17 cellular contexts compared by ENCODE assay signal in the genomic region with DNA sequence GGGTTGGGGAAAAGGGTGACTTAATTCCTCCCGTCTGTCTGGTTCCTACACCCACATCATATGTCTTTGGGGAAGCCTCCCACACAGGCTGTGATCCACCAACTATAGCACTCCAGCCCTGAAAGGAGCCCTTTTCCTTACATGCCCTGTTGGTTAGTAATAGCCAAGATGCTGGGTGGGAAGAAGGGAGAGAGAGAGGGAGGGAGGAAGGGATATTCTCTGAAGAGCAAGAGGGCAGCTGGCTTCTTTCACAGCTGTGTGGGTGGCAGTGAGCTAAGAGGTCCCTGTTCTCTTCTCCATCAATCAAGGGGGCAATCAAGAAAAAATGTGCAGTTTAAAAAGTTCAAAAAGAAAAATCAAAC. TPM values are rescaled to one million over a fixed set of nuclear protein-coding genes. Genes with fewer than 3 reads are reported as not detected.
DNase-seq lines count a peak whose midpoint lies in the region; TF ChIP-seq lines count a peak whose summit lies in the region.
"Had no signal": no experiment of that assay in that cellular context is flagged by ENCODE, and none has a peak within 500 bp of the region (broad histone marks: within the 10 kb centered on the region; RNA-seq: fewer than 3 reads in every experiment).

No MANE protein-coding gene starts in this region.

- peaks cover 6 to 11% of the 10 kb centered on the region in 2 donors for H3K36me3 Mint-ChIP-seq in CD14-positive monocyte
- peaks cover 4% of the 10 kb centered on the region for H3K36me3 Mint-ChIP-seq in activated CD4-positive, alpha-beta memory T cell treated with anti-CD3 and anti-CD28 coated beads, Interleukin-2, amount 10 ng/mL, durations not matched to agents 7 days and 5 days (ENCODE audit: low read depth)
- H3K36me3 Mint-ChIP-seq: CD8-positive, alpha-beta T cell had no signal

- H3K36me3 ChIP-seq in prostate gland, result no peaks in the 10 kb centered on the region
- H3K36me3 ChIP-seq: WERI-Rb-1 had no signal

- H3K4me3 ChIP-seq in fibroblast of the aortic adventitia (ENCODE audit: low read depth, low read length) (no peak overlapping the region), prostate gland (no peak overlapping the region)
- H3K4me3 ChIP-seq: GM23338 had no signal

- no peaks in the 10 kb centered on the region for H3K9me3 ChIP-seq in prostate gland

- peak overlapping the region; percentile 42 to 52 for H3K4me3 Mint-ChIP-seq in CD14-positive monocyte
- no peak overlapping the region for H3K4me3 Mint-ChIP-seq in activated CD4-positive, alpha-beta memory T cell treated with anti-CD3 and anti-CD28 coated beads, Interleukin-2, amount 10 ng/mL, durations not matched to agents 7 days and 5 days
- H3K4me3 Mint-ChIP-seq: activated T-cell treated with anti-CD3 and anti-CD28 coated beads, Interleukin-2, amount 50 U/mL, for 4 hours; CD8-positive, alpha-beta T cell; GM23338; naive thymus-derived CD4-positive, alpha-beta T cell had no signal

- H3K27ac Mint-ChIP-seq in CD14-positive monocyte, result peak overlapping the region; percentile 81 to 93 (median 88)
- H3K27ac Mint-ChIP-seq in activated CD4-positive, alpha-beta memory T cell treated with anti-CD3 and anti-CD28 coated beads, Interleukin-2, amount 10 ng/mL, durations not matched to agents 7 days and 5 days, result no peak overlapping the region
- H3K27ac Mint-ChIP-seq: CD8-positive, alpha-beta T cell; GM23338 had no signal

- CTCF ChIA-PET in activated CD4-positive, alpha-beta memory T cell treated with anti-CD3 and anti-CD28 coated beads, Interleukin-2, amount 10 ng/mL, durations not matched to agents 7 days and 5 days (lab: Charles Lee), result interaction anchor here (1.2 kb wide), 2 partner anchors 80 to 98 kb away, joined by 3 to 4 read pairs; no protein-coding TSS in a partner anchor

- peaks cover 68% of the 10 kb centered on the region for H3K4me1 Mint-ChIP-seq in CD14-positive monocyte
- H3K4me1 Mint-ChIP-seq in activated CD4-positive, alpha-beta memory T cell treated with anti-CD3 and anti-CD28 coated beads, Interleukin-2, amount 10 ng/mL, durations not matched to agents 7 days and 5 days, result no peaks in the 10 kb centered on the region

- no peak for DNase-seq in CD14-positive monocyte (ENCODE audit: low spot score)
- DNase-seq in RPMI7951 (ENCODE audit: low read depth), result peak; percentile 51
- DNase-seq in fibroblast of the aortic adventitia (ENCODE audit: low read depth), result peak; percentile 65
- DNase-seq in prostate gland (ENCODE audit: low spot score), result no peak
- no peak for DNase-seq in activated CD4-positive, alpha-beta memory T cell treated with anti-CD3 and anti-CD28 coated beads, Interleukin-2, amount 10 ng/mL, durations not matched to agents 7 days and 5 days
- no peak for DNase-seq in caudate nucleus (lab: John Stamatoyannopoulos, UW)
- DNase-seq in HK-2 (ENCODE audit: unreplicated experiment), result no peak
- DNase-seq in activated effector memory CD4-positive, alpha-beta T cell treated with anti-CD3 and anti-CD28 coated beads, Interleukin-2, amount 50 U/mL, for 16 hours, result no peak
- DNase-seq: activated T-cell treated with anti-CD3 and anti-CD28 coated beads, Interleukin-2, amount 50 U/mL, for 4 hours; CD8-positive, alpha-beta T cell; naive thymus-derived CD4-positive, alpha-beta T cell; NCI-H1105; NCI-H524 treated with DMSO at 0.1 percent for 48 hours; Right ventricle myocardium superior; stimulated activated CD4-positive, alpha-beta T cell treated with anti-CD3 and anti-CD28 coated beads, Interleukin-12 subunit alpha, Interleukin-12 subunit beta, amount 100 ng/mL, for 4 hours; WERI-Rb-1 had no signal

- no peaks in the 10 kb centered on the region for H3K27me3 ChIP-seq in prostate gland (replicated peaks; ENCODE audit: insufficient read depth)

- intact Hi-C loops in CD14-positive monocyte (cut with micrococcal nuclease) (loop anchor here (2.0 to 5.0 kb wide), 2 partner anchors 16 to 63 kb away; no protein-coding TSS in a partner anchor), prostate gland (cut with DNase I) (no loop called here)

- peaks cover 38% of the 10 kb centered on the region for H3K4me1 ChIP-seq in prostate gland (replicated peaks)

- TF ChIP-seq CTCF in CD14-positive monocyte (IDR thresholded peaks at IDR 0.05) (no peak), fibroblast of the aortic adventitia (IDR thresholded peaks at IDR 0.05; ENCODE audit: insufficient read depth, low read length) (no peak), prostate gland (IDR thresholded peaks at IDR 0.05) (no peak)

- POLR2A ChIA-PET in activated CD4-positive, alpha-beta memory T cell treated with anti-CD3 and anti-CD28 coated beads, Interleukin-2, amount 10 ng/mL, durations not matched to agents 7 days and 5 days (lab: Charles Lee), result interaction anchor here (1.5 kb wide), 1 partner anchor 22 kb away, joined by 4 read pairs; a partner anchor contains a TSS

- H3K9me3 Mint-ChIP-seq in CD14-positive monocyte, result peaks cover 0 to 5% (median 0%) of the 10 kb centered on the region in 7 donors
- no peaks in the 10 kb centered on the region for H3K9me3 Mint-ChIP-seq in activated CD4-positive, alpha-beta memory T cell treated with anti-CD3 and anti-CD28 coated beads, Interleukin-2, amount 10 ng/mL, durations not matched to agents 7 days and 5 days
- H3K9me3 Mint-ChIP-seq: activated T-cell treated with anti-CD3 and anti-CD28 coated beads, Interleukin-2, amount 50 U/mL, for 4 hours; CD8-positive, alpha-beta T cell; GM23338 had no signal

- no peak for TF ChIP-seq POLR2A in prostate gland (IDR thresholded peaks at IDR 0.05)

- 47% methylated on average over 1 of the region's 1 CpG for WGBS in prostate gland

- H3K27me3 Mint-ChIP-seq in CD14-positive monocyte (ENCODE audit: low read depth in 3 of 3), result peaks cover 0 to 5% (median 4%) of the 10 kb centered on the region in 3 donors
- peaks cover 5% of the 10 kb centered on the region for H3K27me3 Mint-ChIP-seq in activated CD4-positive, alpha-beta memory T cell treated with anti-CD3 and anti-CD28 coated beads, Interleukin-2, amount 10 ng/mL, durations not matched to agents 7 days and 5 days
- H3K27me3 Mint-ChIP-seq: naive thymus-derived CD4-positive, alpha-beta T cell had no signal

- peak overlapping the region; percentile 85 to 91 for H3K27ac ChIP-seq in prostate gland
- H3K27ac ChIP-seq in caudate nucleus (ENCODE audit: low read depth, low read length), result no peak overlapping the region
- H3K27ac ChIP-seq: WERI-Rb-1 had no signal

RNA-seq across cellular contexts. Expression of a gene that starts 21.6 kb away (rescaled TPM):
- polyA plus RNA-seq in CD14-positive monocyte, result 10 to 100 TPM; 25.2 to 31.6 TPM
- 3.5 and 3.9 TPM in 2 replicates for total RNA-seq in RPMI7951 (2014; rRNA removed; shearing (Covaris generic))
- total RNA-seq in fibroblast of the aortic adventitia (ENCODE audit: low replicate concordance), result 0.41 and 0.90 TPM in 2 replicates
- total RNA-seq in prostate gland, result 10 to 100 TPM in 1 of 2 donors, 1 to 10 TPM in 1; 7.7 to 24.0 TPM
- total RNA-seq in activated CD4-positive, alpha-beta memory T cell treated with anti-CD3 and anti-CD28 coated beads, Interleukin-2, amount 10 ng/mL, durations not matched to agents 7 days and 5 days, result 10 to 100 TPM; 67.9 to 69.1 TPM
- polyA plus RNA-seq: naive thymus-derived CD4-positive, alpha-beta T cell had no signal

RNA-seq across cellular contexts. Expression of a gene that starts 21.9 kb away (rescaled TPM):
- 100 to 1,000 TPM in 1 of 2 donors, 10 to 100 TPM in 1; 82.2 to 105 TPM for polyA plus RNA-seq in CD14-positive monocyte
- 86.1 and 114 TPM in 2 replicates for total RNA-seq in RPMI7951 (2014; rRNA removed; shearing (Covaris generic))
- 31.2 and 60.2 TPM in 2 replicates for total RNA-seq in fibroblast of the aortic adventitia (ENCODE audit: low replicate concordance)
- 100 to 1,000 TPM in 1 of 2 donors, 10 to 100 TPM in 1; 88.0 to 145 TPM for total RNA-seq in prostate gland
- 10 to 100 TPM; 52.3 to 55.8 TPM for total RNA-seq in activated CD4-positive, alpha-beta memory T cell treated with anti-CD3 and anti-CD28 coated beads, Interleukin-2, amount 10 ng/mL, durations not matched to agents 7 days and 5 days

RNA-seq across cellular contexts. Expression of a gene that starts 35.2 kb away (rescaled TPM):
- polyA plus RNA-seq in CD14-positive monocyte, result not detected
- not detected in 2 replicates for total RNA-seq in RPMI7951 (2014; rRNA removed; shearing (Covaris generic))
- total RNA-seq in fibroblast of the aortic adventitia (ENCODE audit: low replicate concordance), result not detected in 2 replicates
- not detected for total RNA-seq in prostate gland
- under 1 TPM; 0.43 to 0.78 TPM for total RNA-seq in activated CD4-positive, alpha-beta memory T cell treated with anti-CD3 and anti-CD28 coated beads, Interleukin-2, amount 10 ng/mL, durations not matched to agents 7 days and 5 days
- total RNA-seq: activated T-cell treated with anti-CD3 and anti-CD28 coated beads, Interleukin-2, amount 50 U/mL, for 4 hours; CD8-positive, alpha-beta T cell; GM23338; Right ventricle myocardium superior had no signal
- polyA plus RNA-seq: naive thymus-derived CD4-positive, alpha-beta T cell had no signal

Comparison
In these comparisons a context has a peak if more than half of its experiments do, and no peak if none do; other contexts are left out.
1. DNase-seq: peak in RPMI7951 (single experiment) and fibroblast of the aortic adventitia (single experiment); none in CD14-positive monocyte (single experiment), prostate gland (single experiment), activated CD4-positive, alpha-beta memory T cell treated with anti-CD3 and anti-CD28 coated beads, Interleukin-2, amount 10 ng/mL, durations not matched to agents 7 days and 5 days (single experiment), caudate nucleus (0 of 61), HK-2 (single experiment) and activated effector memory CD4-positive, alpha-beta T cell treated with anti-CD3 and anti-CD28 coated beads, Interleukin-2, amount 50 U/mL, for 16 hours (single experiment).